In genomic region chr16:47638175-47638574, GRCh38 we compare ENCODE assay signal across 2 cellular contexts.
TF ChIP-seq lines count a peak whose summit lies in the region.

No MANE protein-coding gene starts in this region.

TF ChIP-seq in HepG2, 621 proteins besides CTCF, POLR2A, EP300 and RAD21 (continued from another document):
- TF ChIP-seq MAFK (conservative IDR thresholded peaks at IDR 0.05 in 1 of 2, IDR thresholded peaks at IDR 0.05 in 1 of 2; ENCODE audit: low read length in 2 of 2) = peak; percentile 86 to 93

TF ChIP-seq in IMR-90, 13 proteins besides CTCF, POLR2A, EP300 and RAD21 (continued from another document):
- TF ChIP-seq ELK1 (IDR thresholded peaks at IDR 0.05; ENCODE audit: borderline replicate concordance, low read depth, low read length) (no peak), CEBPB (IDR thresholded peaks at IDR 0.05; ENCODE audit: low read depth, low read length) (no peak), MAFK (IDR thresholded peaks at IDR 0.05; ENCODE audit: low read depth, low read length) (peak; percentile 79)
